In genomic region chr19:38854961-38855360, GRCh38 we compare ENCODE assay signal across 4 cellular contexts. TPM values are rescaled to one million over a fixed set of nuclear protein-coding genes. Genes with fewer than 3 reads are reported as not detected.
"Had no signal": no experiment of that assay in that cellular context is flagged by ENCODE, and none has a peak within 500 bp of the region (broad histone marks: within the 10 kb centered on the region; RNA-seq: fewer than 3 reads in every experiment).

No MANE protein-coding gene starts in this region.

RNA-seq across cellular contexts. Expression of gene RINL, which starts 23.1 kb away (rescaled TPM):
- total RNA-seq: osteocyte had no signal

RNA-seq across cellular contexts. Expression of gene LGALS4, which starts 42.2 kb away (rescaled TPM):
- total RNA-seq: osteocyte, smooth muscle cell, temporal lobe, vagina had no signal
